ENCODE assay signal across 8 cellular contexts in the genomic region with DNA sequence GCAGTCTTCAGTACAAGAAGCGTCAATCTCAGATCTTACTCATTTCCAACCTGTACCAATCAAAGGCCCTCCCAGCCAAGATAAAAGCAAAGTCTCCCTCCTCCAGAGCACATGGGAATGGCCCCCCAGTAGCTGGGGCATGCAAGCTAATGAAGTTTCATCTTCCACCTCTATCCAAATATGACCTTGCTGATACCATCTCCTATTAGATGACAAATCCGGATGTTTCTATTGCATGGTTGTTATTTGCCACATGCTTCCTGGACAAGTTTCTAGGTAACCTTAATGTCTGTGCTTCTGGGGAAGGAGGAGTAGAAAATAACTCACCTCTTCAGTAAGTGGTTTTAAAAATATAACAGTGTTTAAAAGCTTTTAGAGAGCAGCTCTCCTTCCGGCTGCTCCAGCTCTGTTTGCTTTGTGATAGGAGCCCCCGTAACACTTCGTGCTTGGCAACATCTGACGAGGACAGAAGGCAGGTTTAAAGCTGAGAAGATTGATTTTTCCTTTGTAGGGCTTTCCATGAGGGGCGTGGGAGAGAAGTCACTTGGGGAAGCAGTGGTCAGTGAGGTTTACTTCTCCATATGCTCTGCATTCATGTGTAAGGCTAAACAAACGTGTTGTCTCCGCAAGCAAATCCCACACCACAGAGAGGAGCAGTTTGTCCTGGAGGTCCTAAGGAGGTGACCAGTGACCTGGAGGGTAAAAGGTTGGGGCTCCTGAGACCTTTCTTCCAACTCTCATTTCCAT. TPM values are rescaled to one million over a fixed set of nuclear protein-coding genes. Genes with fewer than 3 reads are reported as not detected.
DNase-seq lines count a peak whose midpoint lies in the region; ATAC-seq, FAIRE-seq and TF ChIP-seq lines count a peak whose summit lies in the region.

No MANE protein-coding gene starts in this region.

- POLR2A ChIA-PET in IMR-90 (lab: Charles Lee; ENCODE audit: unreplicated experiment), result no interaction called here
- POLR2A ChIA-PET in CD8-positive, alpha-beta T cell (lab: Charles Lee), result no interaction called here

- H3K9ac ChIP-seq in IMR-90 (ENCODE audit: low read depth, low read length) (peak overlapping the region; percentile 49), astrocyte (ENCODE audit: low read length) (peak overlapping the region; percentile 91)

- H3K36me3 ChIP-seq in ACC112 (ENCODE audit: insufficient read depth, low read length), result no peaks in the 10 kb centered on the region
- H3K36me3 ChIP-seq in IMR-90 (ENCODE audit: control insufficient read depth, insufficient read depth, low read length), result no peaks in the 10 kb centered on the region
- no peaks in the 10 kb centered on the region for H3K36me3 ChIP-seq in astrocyte (ENCODE audit: insufficient read depth, low read length)
- no peaks in the 10 kb centered on the region for H3K36me3 ChIP-seq in CD8-positive, alpha-beta T cell (ENCODE audit: insufficient read depth, low read length)

- peak overlapping the region; percentile 97 for H3K14ac ChIP-seq in IMR-90 (replicated peaks; ENCODE audit: low read depth, low read length)

- no peaks in the 10 kb centered on the region for H3K27me3 Mint-ChIP-seq in astrocyte (ENCODE audit: low read depth, unreplicated experiment)
- peaks cover 6% of the 10 kb centered on the region for H3K27me3 Mint-ChIP-seq in mesothelial cell of epicardium (ENCODE audit: low read depth)
- peaks cover 10% of the 10 kb centered on the region for H3K27me3 Mint-ChIP-seq in CD8-positive, alpha-beta T cell (ENCODE audit: low read depth)

- H2AFZ ChIP-seq in ACC112 (ENCODE audit: low read length, unreplicated experiment) (peak overlapping the region; percentile 6), IMR-90 (replicated peaks; ENCODE audit: low read length, poor library complexity) (peak overlapping the region; percentile 35), astrocyte (ENCODE audit: low read depth, low read length) (no peak overlapping the region)

- H3K79me2 ChIP-seq in ACC112 (ENCODE audit: control insufficient read depth, insufficient read depth, low read length, unreplicated experiment) (no peaks in the 10 kb centered on the region), astrocyte (ENCODE audit: insufficient read depth, low read length) (no peaks in the 10 kb centered on the region)

- BruUV-seq in IMR-90 (replicated peaks; lab: Mats Ljungman, UMichigan), result no TSS peak

- H2BK15ac ChIP-seq in IMR-90 (ENCODE audit: low read depth, low read length), result peak overlapping the region; percentile 88

- H2AK5ac ChIP-seq in IMR-90 (ENCODE audit: low read depth, low read length), result peak overlapping the region; percentile 99

- peaks cover 4 to 51% of the 10 kb centered on the region in 2 experiments; a peak in 3 of 4 replicates for H3K79me1 ChIP-seq in IMR-90 (ENCODE audit: low read depth in 1 of 2, low read length in 2 of 2)

- CTCF ChIA-PET in IMR-90 (lab: Yijun Ruan, JAX), result no interaction called here
- CTCF ChIA-PET in CD8-positive, alpha-beta T cell (lab: Charles Lee), result interaction anchor here (1.1 to 16.8 kb wide), 5 partner anchors 11 to 477 kb away, joined by 3 to 312 read pairs (median 6); no protein-coding TSS in a partner anchor

- no peaks in the 10 kb centered on the region for H3K9me3 Mint-ChIP-seq in astrocyte (ENCODE audit: unreplicated experiment)
- no peaks in the 10 kb centered on the region for H3K9me3 Mint-ChIP-seq in mesothelial cell of epicardium
- H3K9me3 Mint-ChIP-seq in CD8-positive, alpha-beta T cell, result no peaks in the 10 kb centered on the region

- FAIRE-seq in astrocyte (lab: Jason Lieb, UNC), result no peak

- in situ Hi-C loops in IMR-90 (cut with MboI; ENCODE audit: low sequenced_read_pairs), result no loop called here

- intact Hi-C loops in IMR-90 (cut with micrococcal nuclease), result loop anchor here (5.0 kb wide), 1 partner anchor 204 kb away; no protein-coding TSS in a partner anchor
- intact Hi-C loops in CD8-positive, alpha-beta T cell (cut with DNase I, micrococcal nuclease), result loop anchor here in 1 of 2 experiments (10.0 kb wide), 1 partner anchor 672 kb away; no protein-coding TSS in a partner anchor

- H3K4ac ChIP-seq in IMR-90 (ENCODE audit: low read depth, low read length), result peak overlapping the region; percentile 95

- H3K27ac Mint-ChIP-seq in astrocyte (ENCODE audit: unreplicated experiment), result no peak overlapping the region
- peak overlapping the region; percentile 40 for H3K27ac Mint-ChIP-seq in mesothelial cell of epicardium
- H3K27ac Mint-ChIP-seq in CD8-positive, alpha-beta T cell, result no peak overlapping the region

- peak overlapping the region; percentile 97 for H4K91ac ChIP-seq in IMR-90 (ENCODE audit: insufficient read depth, low read depth, low read length)

- H2AK9ac ChIP-seq in IMR-90 (replicated peaks; ENCODE audit: low read depth, low read length, poor library complexity), result peak overlapping the region; percentile 46

- TF ChIP-seq RAD21 in IMR-90 (IDR thresholded peaks at IDR 0.05; ENCODE audit: low read length), result no peak

- H3K4me3 ChIP-seq in ACC112 (ENCODE audit: low read depth, low read length) (peak overlapping the region; percentile 44), IMR-90 (ENCODE audit: insufficient read depth, low read depth, low read length) (no peak overlapping the region), astrocyte (ENCODE audit: insufficient read depth, low read depth, low read length) (no peak overlapping the region)
- no peak overlapping the region for H3K4me3 ChIP-seq in CD8-positive, alpha-beta T cell (ENCODE audit: low read depth, low read length)

- H3K4me1 ChIP-seq in ACC112 (ENCODE audit: control insufficient read depth, insufficient read depth, low read length, unreplicated experiment) (peaks cover 69% of the 10 kb centered on the region), IMR-90 (ENCODE audit: control insufficient read depth, insufficient read depth, low read length) (peaks cover 40% of the 10 kb centered on the region), astrocyte (ENCODE audit: insufficient read depth, low read length) (peaks cover 51% of the 10 kb centered on the region)
- peaks cover 9% of the 10 kb centered on the region for H3K4me1 ChIP-seq in CD8-positive, alpha-beta T cell (ENCODE audit: insufficient read depth, low read length)

- H3K4me3 Mint-ChIP-seq in astrocyte (ENCODE audit: unreplicated experiment) (peak overlapping the region; percentile 48), mesothelial cell of epicardium (no peak overlapping the region)
- H3K4me3 Mint-ChIP-seq in CD8-positive, alpha-beta T cell, result no peak overlapping the region

- no peak for TF ChIP-seq POLR2A in IMR-90 (IDR thresholded peaks at IDR 0.05; ENCODE audit: low read depth, low read length)

- H3K23ac ChIP-seq in IMR-90 (ENCODE audit: low read depth, low read length), result peak overlapping the region; percentile 96

- no peaks in the 10 kb centered on the region for H3K9me3 ChIP-seq in IMR-90 (ENCODE audit: control insufficient read depth, insufficient read depth, low read length)
- no peaks in the 10 kb centered on the region for H3K9me3 ChIP-seq in astrocyte (ENCODE audit: insufficient read depth, low read depth, low read length)
- no peaks in the 10 kb centered on the region for H3K9me3 ChIP-seq in CD8-positive, alpha-beta T cell (ENCODE audit: low read length)

- 90% methylated on average over 2 of the region's 9 CpGs; no CpG with 5 or more reads in 1 of the 2 experiments for WGBS in IMR-90 (ENCODE audit: extremely low coverage in 2 of 2, insufficient read length in 1 of 2), 2 experiments

- H3K27ac ChIP-seq in ACC112 (ENCODE audit: low read depth, low read length), result peak overlapping the region; percentile 99
- H3K27ac ChIP-seq in IMR-90 (ENCODE audit: insufficient read depth, low read length), result peak overlapping the region; percentile 94
- peak overlapping the region; percentile 97 for H3K27ac ChIP-seq in astrocyte (ENCODE audit: low read depth, low read length)
- H3K27ac ChIP-seq in CD8-positive, alpha-beta T cell (ENCODE audit: low read depth, low read length), result no peak overlapping the region

- H3K27me3 ChIP-seq in ACC112 (ENCODE audit: insufficient read depth, low read length), result no peaks in the 10 kb centered on the region
- no peaks in the 10 kb centered on the region for H3K27me3 ChIP-seq in IMR-90 (ENCODE audit: control insufficient read depth, insufficient read depth, low read length)
- H3K27me3 ChIP-seq in astrocyte (ENCODE audit: insufficient read depth, low read length), result no peaks in the 10 kb centered on the region
- no peaks in the 10 kb centered on the region for H3K27me3 ChIP-seq in CD8-positive, alpha-beta T cell (ENCODE audit: insufficient read depth, low read length)

- peak overlapping the region; percentile 99 for H2BK20ac ChIP-seq in IMR-90 (ENCODE audit: low read depth, low read length)

- H2BK120ac ChIP-seq in IMR-90 (ENCODE audit: low read depth, low read length), result peak overlapping the region; percentile 96

- no peak for DNase-seq in IMR-90
- DNase-seq in astrocyte (ENCODE audit: low read depth), result no peak
- DNase-seq in mesothelial cell of epicardium (ENCODE audit: low spot score in 2 of 2, unreplicated experiment in 2 of 2), result no peak
- DNase-seq in CD8-positive, alpha-beta T cell, result no peak

- H4K5ac ChIP-seq in IMR-90 (ENCODE audit: low read depth, low read length), result peak overlapping the region; percentile 96

- H3K4me2 ChIP-seq in IMR-90 (ENCODE audit: low read depth, low read length) (0 out of 2 replicates have a peak overlapping the region, but pooled peaks have one; percentile 4), astrocyte (ENCODE audit: low read length) (peak overlapping the region; percentile 90)

- peaks cover 26% of the 10 kb centered on the region for H3K9me1 ChIP-seq in IMR-90 (ENCODE audit: insufficient read depth, low read length)

- H3K56ac ChIP-seq in IMR-90 (ENCODE audit: extremely low read depth, insufficient read depth, low read length), result peak overlapping the region; percentile 63

- peak overlapping the region; percentile 98 for H3K18ac ChIP-seq in IMR-90 (ENCODE audit: low read depth, low read length)

- no peaks in the 10 kb centered on the region for H3K36me3 Mint-ChIP-seq in astrocyte (ENCODE audit: low read depth, unreplicated experiment)
- no peaks in the 10 kb centered on the region for H3K36me3 Mint-ChIP-seq in mesothelial cell of epicardium
- no peaks in the 10 kb centered on the region for H3K36me3 Mint-ChIP-seq in CD8-positive, alpha-beta T cell

- H4K20me1 ChIP-seq in IMR-90 (ENCODE audit: insufficient read depth, low read length) (no peaks in the 10 kb centered on the region), astrocyte (ENCODE audit: insufficient read depth, low read length) (no peaks in the 10 kb centered on the region)

- TF ChIP-seq CTCF in IMR-90 (conservative IDR thresholded peaks at IDR 0.05; ENCODE audit: low read depth, low read length), result no peak
- no peak for TF ChIP-seq CTCF in astrocyte (IDR thresholded peaks at IDR 0.05; ENCODE audit: insufficient read depth, low read depth, low read length)
- TF ChIP-seq CTCF in mesothelial cell of epicardium (IDR thresholded peaks at IDR 0.05; ENCODE audit: unreplicated experiment), result no peak
- TF ChIP-seq CTCF in CD8-positive, alpha-beta T cell (IDR thresholded peaks at IDR 0.05), result no peak

- peak overlapping the region; percentile 98 for H2BK5ac ChIP-seq in IMR-90 (ENCODE audit: low read depth, low read length, poor library complexity, severe bottlenecking)

- H3K4me1 Mint-ChIP-seq in astrocyte (ENCODE audit: low read depth, unreplicated experiment), result peaks cover 46% of the 10 kb centered on the region
- peaks cover 41% of the 10 kb centered on the region for H3K4me1 Mint-ChIP-seq in mesothelial cell of epicardium
- H3K4me1 Mint-ChIP-seq in CD8-positive, alpha-beta T cell (ENCODE audit: low read depth), result peaks cover 28% of the 10 kb centered on the region

- dilution Hi-C loops in IMR-90 (cut with HindIII; ENCODE audit: low sequenced_read_pairs, unreplicated experiment), result no loop called here

- ATAC-seq in IMR-90 (ENCODE audit: low read depth), result no peak
- no peak for ATAC-seq in HG02763 (IDR thresholded peaks at IDR 0.05; ENCODE audit: unreplicated experiment)
- no peak for ATAC-seq in CD8-positive, alpha-beta T cell
- ATAC-seq in GM21786 (IDR thresholded peaks at IDR 0.05; ENCODE audit: unreplicated experiment), result no peak
- ATAC-seq in GM19455 (IDR thresholded peaks at IDR 0.05; ENCODE audit: unreplicated experiment), result no peak

- peak overlapping the region; percentile 76 to 96 for H4K8ac ChIP-seq in IMR-90 (ENCODE audit: low read depth in 2 of 2, low read length in 2 of 2)

RNA-seq across cellular contexts. Expression of gene GLRX, which starts 40.3 kb away (rescaled TPM):
- total RNA-seq in IMR-90 (2012; rRNA removed), result 142 and 145 TPM in 2 replicates
- polyA plus RNA-seq in IMR-90 (2012; rRNA removed), result 193 and 277 TPM in 2 replicates
- 266 and 276 TPM in 2 replicates for polyA plus RNA-seq in IMR-90 (2012; cell fraction: cytosol; rRNA removed)
- 92.8 and 245 TPM in 2 replicates for polyA plus RNA-seq in IMR-90 (2012; cell fraction: nucleus; rRNA removed; ENCODE audit: low replicate concordance)
- 38.4 and 40.5 TPM in 2 replicates for total RNA-seq in astrocyte
- total RNA-seq in mesothelial cell of epicardium, result 14.8 to 19.8 TPM (median 17.9 TPM) in 3 replicates
- total RNA-seq in CD8-positive, alpha-beta T cell, result 10 to 100 TPM; 17.9 to 19.5 TPM
